ENCODE assay signal across 8 cellular contexts in the genomic region with DNA sequence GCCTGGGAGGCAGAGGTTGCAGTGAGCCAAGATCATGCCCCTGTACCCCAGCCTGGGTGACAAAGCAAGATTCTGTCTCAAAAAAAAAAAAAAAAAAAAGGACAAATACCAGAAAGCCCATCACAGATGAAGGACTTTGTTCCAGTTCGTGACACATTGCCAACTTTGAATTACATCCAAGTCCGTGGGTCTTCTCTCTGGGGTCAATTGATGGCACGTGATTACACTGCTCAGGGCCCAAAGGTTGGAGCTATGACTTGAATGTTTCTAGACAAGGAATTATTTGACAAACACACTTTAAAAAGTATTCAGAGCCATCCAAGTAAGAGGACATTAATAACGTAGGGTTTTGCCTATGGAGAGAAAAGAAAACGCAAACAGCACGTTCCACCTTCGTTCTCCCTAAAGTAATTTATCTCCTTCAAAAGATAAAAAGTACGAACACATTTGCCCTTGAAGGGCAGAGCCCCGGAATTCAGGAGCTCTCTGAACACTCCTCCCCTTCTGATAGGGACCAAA. TPM values are rescaled to one million over a fixed set of nuclear protein-coding genes. Genes with fewer than 3 reads are reported as not detected.
A peak's percentile ranks its signal among the peaks of the same experiment; 100 is the strongest.
DNase-seq lines count a peak whose midpoint lies in the region; ATAC-seq and TF ChIP-seq lines count a peak whose summit lies in the region.

No MANE protein-coding gene starts in this region.

- no peaks in the 10 kb centered on the region for H3K9me3 Mint-ChIP-seq in endothelial cell (ENCODE audit: unreplicated experiment)
- no peaks in the 10 kb centered on the region for H3K9me3 Mint-ChIP-seq in neural crest cell

- H3K9me3 ChIP-seq in Panc1 (ENCODE audit: control insufficient read depth, insufficient read depth, low read depth, low read length), result no peaks in the 10 kb centered on the region

- DNase-seq in COLO829 (ENCODE audit: low spot score), result peak; percentile 56
- DNase-seq in Panc1 (ENCODE audit: low read depth, low spot score), result no peak
- no peak for DNase-seq in endothelial cell (ENCODE audit: low spot score)
- no peak for DNase-seq in neural crest cell (ENCODE audit: low read depth, low spot score)
- no peak for DNase-seq in SHP77 treated with DMSO at 0.1 percent for 48 hours (lab: John Stamatoyannopoulos, UW)
- DNase-seq in NAMALWA (ENCODE audit: low spot score), result no peak
- DNase-seq in stimulated activated CD4-positive, alpha-beta T cell treated with anti-CD3 and anti-CD28 coated beads, Interleukin-2, amount 100 ng/mL, for 48 hours, result no peak

- H3K27ac ChIP-seq in Panc1 (ENCODE audit: low read length), result no peak overlapping the region

- CTCF ChIA-PET in Panc1 (lab: Charles Lee), result interaction anchor here (0.6 kb wide), 1 partner anchor 1306 kb away, joined by 3 read pairs; no protein-coding TSS in a partner anchor

- BruUV-seq in Panc1 (replicated peaks; lab: Mats Ljungman, UMichigan), result no TSS peak

- H3K27ac Mint-ChIP-seq in endothelial cell (ENCODE audit: unreplicated experiment) (no peak overlapping the region), neural crest cell (ENCODE audit: unreplicated experiment) (peak overlapping the region; percentile 77)

- H3K27me3 ChIP-seq in Panc1 (ENCODE audit: control insufficient read depth, insufficient read depth, low read length), result peaks cover 49% of the 10 kb centered on the region

- intact Hi-C loops in Panc1 (cut with micrococcal nuclease; ENCODE audit: unreplicated experiment), result no loop called here

- H3K4me3 Mint-ChIP-seq in endothelial cell (ENCODE audit: unreplicated experiment) (peak overlapping the region; percentile 90), neural crest cell (peak overlapping the region; percentile 97)

- peaks cover 8% of the 10 kb centered on the region for H3K27me3 Mint-ChIP-seq in endothelial cell (ENCODE audit: unreplicated experiment)
- peaks cover 6% of the 10 kb centered on the region for H3K27me3 Mint-ChIP-seq in neural crest cell (ENCODE audit: low read depth)

- in situ Hi-C loops in Panc1 (cut with HindIII; ENCODE audit: low pct_unique_long_range_greater_than_20kb, low sequenced_read_pairs), result no loop called here

- H3K4me1 ChIP-seq in Panc1 (ENCODE audit: control insufficient read depth, insufficient read depth, low read length), result no peaks in the 10 kb centered on the region; the same call in 1 of the 2 replicates

- POLR2A ChIA-PET in Panc1 (lab: Charles Lee), result no interaction called here

- TF ChIP-seq CTCF in Panc1 (IDR thresholded peaks at IDR 0.05) (no peak), endothelial cell (IDR thresholded peaks at IDR 0.05; ENCODE audit: unreplicated experiment) (no peak), neural crest cell (conservative IDR thresholded peaks at IDR 0.05) (no peak)

- H3K4me1 Mint-ChIP-seq in endothelial cell (ENCODE audit: unreplicated experiment) (peaks cover 24% of the 10 kb centered on the region), neural crest cell (peaks cover 35% of the 10 kb centered on the region)

- H3K36me3 ChIP-seq in Panc1 (ENCODE audit: control insufficient read depth, insufficient read depth, low read length), result no peaks in the 10 kb centered on the region; the same call in 1 of the 2 replicates

- H3K4me3 ChIP-seq in Panc1 (ENCODE audit: low read depth in 2 of 2, low read length in 2 of 2), result peak overlapping the region; percentile 54 to 64

- no peak; the same call in 1 of the 2 replicates for ATAC-seq in Panc1
- no peak for ATAC-seq in HG02885 (IDR thresholded peaks at IDR 0.05; ENCODE audit: poor library complexity, unreplicated experiment)

- H3K36me3 Mint-ChIP-seq in endothelial cell (ENCODE audit: low read depth, unreplicated experiment) (no peaks in the 10 kb centered on the region), neural crest cell (ENCODE audit: low read depth) (peaks cover 5% of the 10 kb centered on the region)

RNA-seq across cellular contexts. Expression of gene ST3GAL6, which starts 31.4 kb away (rescaled TPM):
- total RNA-seq in Panc1 (2021; ENCODE audit: unreplicated experiment) (0.15 TPM), endothelial cell (ENCODE audit: unreplicated experiment) (6.5 TPM), neural crest cell (16.0 and 17.9 TPM in 2 replicates)
- polyA plus RNA-seq in Panc1 (2012; ENCODE audit: insufficient read length), result not detected
